In genomic region chr6:139288496-139289040, GRCh38 we compare ENCODE assay signal across 26 cellular contexts. TPM values are rescaled to one million over a fixed set of nuclear protein-coding genes. Genes with fewer than 3 reads are reported as not detected.
DNase-seq lines count a peak whose midpoint lies in the region; ATAC-seq and FAIRE-seq lines count a peak whose summit lies in the region.
"Had no signal": no experiment of that assay in that cellular context is flagged by ENCODE, and none has a peak within 500 bp of the region (broad histone marks: within the 10 kb centered on the region; RNA-seq: fewer than 3 reads in every experiment).

No MANE protein-coding gene starts in this region.

- no peaks in the 10 kb centered on the region for H3K27me3 ChIP-seq in right cardiac atrium (ENCODE audit: control insufficient read depth, insufficient read depth)
- H3K27me3 ChIP-seq: breast epithelium, neutrophil had no signal

- no peaks in the 10 kb centered on the region for H3K27me3 Mint-ChIP-seq in activated naive CD4-positive, alpha-beta T cell treated with anti-CD3 and anti-CD28 coated beads, Interleukin-2, amount 10 ng/mL, durations not matched to agents 7 days and 5 days
- H3K27me3 Mint-ChIP-seq in activated naive CD4-positive, alpha-beta T cell treated with anti-CD3 and anti-CD28 coated beads for 36 hours (ENCODE audit: low read depth) = no peaks in the 10 kb centered on the region
- H3K27me3 Mint-ChIP-seq in T-helper 17 cell = no peaks in the 10 kb centered on the region
- H3K27me3 Mint-ChIP-seq in stimulated activated memory B cell treated with anti-CD40 and anti-IgM and Interleukin-4, amounts not matched to agents 10 μg/mL and 1 μg/mL and 100 μg/mL, for 72 hours = no peaks in the 10 kb centered on the region
- H3K27me3 Mint-ChIP-seq: activated CD8-positive, alpha-beta T cell treated with anti-CD3 and anti-CD28 coated beads for 36 hours; stimulated activated naive CD8-positive, alpha-beta T cell treated with anti-CD3 and anti-CD28 coated beads, Interleukin-15, amount 100 ng/mL, for 72 hours had no signal

- H3K36me3 Mint-ChIP-seq in activated naive CD4-positive, alpha-beta T cell treated with anti-CD3 and anti-CD28 coated beads, Interleukin-2, amount 10 ng/mL, durations not matched to agents 7 days and 5 days = peaks cover 10% of the 10 kb centered on the region
- no peaks in the 10 kb centered on the region for H3K36me3 Mint-ChIP-seq in activated naive CD4-positive, alpha-beta T cell treated with anti-CD3 and anti-CD28 coated beads for 36 hours (ENCODE audit: low read depth)
- no peaks in the 10 kb centered on the region for H3K36me3 Mint-ChIP-seq in T-helper 17 cell (ENCODE audit: low read depth)
- H3K36me3 Mint-ChIP-seq in stimulated activated memory B cell treated with anti-CD40 and anti-IgM and Interleukin-4, amounts not matched to agents 10 μg/mL and 1 μg/mL and 100 μg/mL, for 72 hours = peaks cover 23% of the 10 kb centered on the region

- 59% methylated on average over 8 of the region's 8 CpGs for WGBS in right cardiac atrium

- H3K9me3 ChIP-seq in T-helper 17 cell (ENCODE audit: control insufficient read depth, low read length, poor library complexity, severe bottlenecking) (no peaks in the 10 kb centered on the region), right cardiac atrium (ENCODE audit: control insufficient read depth, low read length) (no peaks in the 10 kb centered on the region)
- H3K9me3 ChIP-seq: breast epithelium, neutrophil, prostate gland had no signal

- intact Hi-C loops in activated naive CD4-positive, alpha-beta T cell treated with anti-CD3 and anti-CD28 coated beads for 36 hours (cut with micrococcal nuclease) = no loop called here
- intact Hi-C loops in right cardiac atrium (cut with DNase I) = no loop called here

- no peak overlapping the region for H3K4me3 Mint-ChIP-seq in activated naive CD4-positive, alpha-beta T cell treated with anti-CD3 and anti-CD28 coated beads, Interleukin-2, amount 10 ng/mL, durations not matched to agents 7 days and 5 days
- H3K4me3 Mint-ChIP-seq in activated naive CD4-positive, alpha-beta T cell treated with anti-CD3 and anti-CD28 coated beads for 36 hours = no peak overlapping the region
- H3K4me3 Mint-ChIP-seq in T-helper 17 cell = no peak overlapping the region
- no peak overlapping the region for H3K4me3 Mint-ChIP-seq in stimulated activated memory B cell treated with anti-CD40 and anti-IgM and Interleukin-4, amounts not matched to agents 10 μg/mL and 1 μg/mL and 100 μg/mL, for 72 hours
- H3K4me3 Mint-ChIP-seq: activated CD8-positive, alpha-beta T cell treated with anti-CD3 and anti-CD28 coated beads for 36 hours; stimulated activated naive CD8-positive, alpha-beta T cell treated with anti-CD3 and anti-CD28 coated beads, Interleukin-15, amount 100 ng/mL, for 72 hours had no signal

- H3K9me3 Mint-ChIP-seq in activated naive CD4-positive, alpha-beta T cell treated with anti-CD3 and anti-CD28 coated beads, Interleukin-2, amount 10 ng/mL, durations not matched to agents 7 days and 5 days = no peaks in the 10 kb centered on the region
- H3K9me3 Mint-ChIP-seq in activated naive CD4-positive, alpha-beta T cell treated with anti-CD3 and anti-CD28 coated beads for 36 hours = no peaks in the 10 kb centered on the region
- H3K9me3 Mint-ChIP-seq in stimulated activated memory B cell treated with anti-CD40 and anti-IgM and Interleukin-4, amounts not matched to agents 10 μg/mL and 1 μg/mL and 100 μg/mL, for 72 hours = no peaks in the 10 kb centered on the region
- H3K9me3 Mint-ChIP-seq: activated CD8-positive, alpha-beta T cell treated with anti-CD3 and anti-CD28 coated beads for 36 hours; stimulated activated naive CD8-positive, alpha-beta T cell treated with anti-CD3 and anti-CD28 coated beads, Interleukin-15, amount 100 ng/mL, for 72 hours had no signal

- CTCF ChIA-PET in activated naive CD4-positive, alpha-beta T cell treated with anti-CD3 and anti-CD28 coated beads, Interleukin-2, amount 10 ng/mL, durations not matched to agents 7 days and 5 days (lab: Charles Lee) = interaction anchor here (0.8 to 5.4 kb wide), 4 partner anchors 48 to 300 kb away, joined by 3 to 37 read pairs (median 18); no protein-coding TSS in a partner anchor
- CTCF ChIA-PET in activated naive CD4-positive, alpha-beta T cell treated with anti-CD3 and anti-CD28 coated beads for 36 hours (lab: Charles Lee) = interaction anchor here (0.6 to 1.7 kb wide), 3 partner anchors 25 to 203 kb away, joined by 3 to 4 read pairs (median 3); no protein-coding TSS in a partner anchor

- DNase-seq in activated naive CD4-positive, alpha-beta T cell treated with anti-CD3 and anti-CD28 coated beads, Interleukin-2, amount 10 ng/mL, durations not matched to agents 7 days and 5 days = no peak
- no peak for DNase-seq in activated naive CD4-positive, alpha-beta T cell treated with anti-CD3 and anti-CD28 coated beads for 36 hours
- no peak for DNase-seq in T-helper 17 cell
- DNase-seq in right cardiac atrium = no peak
- DNase-seq in RCC 7860 (ENCODE audit: low spot score) = no peak
- DNase-seq in amygdala (lab: John Stamatoyannopoulos, UW) = no peak
- no peak for DNase-seq in anterior cingulate cortex (lab: John Stamatoyannopoulos, UW)
- DNase-seq: activated CD8-positive, alpha-beta T cell treated with anti-CD3 and anti-CD28 coated beads for 36 hours; activated effector memory CD4-positive, alpha-beta T cell treated with Interleukin-2 at 50 U/mL for 16 hours; amniotic stem cell; DMS79 treated with DMSO at 0.1 percent for 48 hours; effector memory CD4-positive, alpha-beta T cell; erythroblast; HCEC 1CT; head of caudate nucleus; kidney glomerular epithelial cell; mammary epithelial cell; stimulated activated naive CD8-positive, alpha-beta T cell treated with anti-CD3 and anti-CD28 coated beads, Interleukin-15, amount 100 ng/mL, for 72 hours; T-helper 1 cell had no signal

- H3K27ac Mint-ChIP-seq in activated naive CD4-positive, alpha-beta T cell treated with anti-CD3 and anti-CD28 coated beads, Interleukin-2, amount 10 ng/mL, durations not matched to agents 7 days and 5 days = peak overlapping the region; percentile 22
- H3K27ac Mint-ChIP-seq in activated naive CD4-positive, alpha-beta T cell treated with anti-CD3 and anti-CD28 coated beads for 36 hours = no peak overlapping the region
- H3K27ac Mint-ChIP-seq in T-helper 17 cell = peak overlapping the region; percentile 94
- H3K27ac Mint-ChIP-seq in stimulated activated memory B cell treated with anti-CD40 and anti-IgM and Interleukin-4, amounts not matched to agents 10 μg/mL and 1 μg/mL and 100 μg/mL, for 72 hours = peak overlapping the region; percentile 92

- H3K4me1 ChIP-seq in right cardiac atrium (ENCODE audit: control insufficient read depth, insufficient read depth, low read length) = peaks cover 5% of the 10 kb centered on the region
- H3K4me1 ChIP-seq: breast epithelium, prostate gland had no signal

- no peak for ATAC-seq in T-helper 17 cell
- ATAC-seq in right cardiac atrium = peak; percentile 36 to 59
- no peak for ATAC-seq in stimulated activated memory B cell treated with anti-CD40 and anti-IgM and Interleukin-4, amounts not matched to agents 10 μg/mL and 1 μg/mL and 100 μg/mL, for 72 hours
- ATAC-seq: activated CD8-positive, alpha-beta T cell treated with anti-CD3 and anti-CD28 coated beads for 36 hours; stimulated activated naive CD8-positive, alpha-beta T cell treated with anti-CD3 and anti-CD28 coated beads, Interleukin-15, amount 100 ng/mL, for 72 hours had no signal

- H3K27ac ChIP-seq in right cardiac atrium (ENCODE audit: low read length) = peak overlapping the region; percentile 89
- H3K27ac ChIP-seq: breast epithelium, neutrophil, prostate gland had no signal

- FAIRE-seq in RCC 7860 (lab: Jason Lieb, UNC) = no peak
- FAIRE-seq: A204.1, colon had no signal

- H3K4me3 ChIP-seq in right cardiac atrium (ENCODE audit: low read length) = no peak overlapping the region
- H3K4me3 ChIP-seq: breast epithelium, prostate gland had no signal

- peaks cover 49% of the 10 kb centered on the region for H3K4me1 Mint-ChIP-seq in activated naive CD4-positive, alpha-beta T cell treated with anti-CD3 and anti-CD28 coated beads, Interleukin-2, amount 10 ng/mL, durations not matched to agents 7 days and 5 days
- peaks cover 40% of the 10 kb centered on the region for H3K4me1 Mint-ChIP-seq in activated naive CD4-positive, alpha-beta T cell treated with anti-CD3 and anti-CD28 coated beads for 36 hours (ENCODE audit: low read depth)
- H3K4me1 Mint-ChIP-seq in T-helper 17 cell = peaks cover 33% of the 10 kb centered on the region
- peaks cover 48% of the 10 kb centered on the region for H3K4me1 Mint-ChIP-seq in stimulated activated memory B cell treated with anti-CD40 and anti-IgM and Interleukin-4, amounts not matched to agents 10 μg/mL and 1 μg/mL and 100 μg/mL, for 72 hours

RNA-seq across cellular contexts. Expression of gene TXLNB, which starts 3.2 kb away (rescaled TPM):
- under 1 TPM; 0.10 to 0.14 TPM for total RNA-seq in activated naive CD4-positive, alpha-beta T cell treated with anti-CD3 and anti-CD28 coated beads for 36 hours
- total RNA-seq in T-helper 17 cell (under 1 TPM; 0.42 to 0.52 TPM), right cardiac atrium (100 to 1,000 TPM in 2 of 4 donors, 10 to 100 TPM in 2; 66.0 to 136 (median 103) TPM)
- 48.7 TPM for polyA plus RNA-seq in right cardiac atrium
- total RNA-seq: mammary epithelial cell, NCI-H460 had no signal
- polyA plus RNA-seq: mammary epithelial cell had no signal

Comparison
In these comparisons a context has a peak if more than half of its experiments do, and no peak if none do; other contexts are left out.
1. ATAC-seq: peak in right cardiac atrium (2 of 2); none in T-helper 17 cell (single experiment) and stimulated activated memory B cell treated with anti-CD40 and anti-IgM and Interleukin-4, amounts not matched to agents 10 μg/mL and 1 μg/mL and 100 μg/mL, for 72 hours (single experiment).
2. RNA of gene TXLNB, which starts 3.2 kb away (total RNA-seq): 66.0 to 136 TPM in right cardiac atrium; 0.42 to 0.52 TPM in T-helper 17 cell and 0.10 to 0.14 TPM in activated naive CD4-positive, alpha-beta T cell treated with anti-CD3 and anti-CD28 coated beads for 36 hours; every median in the first group is over 10 times any median in the second.